34 cellular contexts compared by ENCODE assay signal in genomic region chr4:4824232-4824631, GRCh38.
"Had no signal": no experiment of that assay in that cellular context is flagged by ENCODE, and none has a peak within 500 bp of the region (broad histone marks: within the 10 kb centered on the region; RNA-seq: fewer than 3 reads in every experiment).

No MANE protein-coding gene starts in this region.

- H3K36me3 ChIP-seq: MG63 had no signal

- H3K9me3 ChIP-seq: MG63 had no signal

- H3K4me3 ChIP-seq: MG63 had no signal

- H3K27me3 ChIP-seq: MG63 had no signal

- DNase-seq: Karpas-422, Kasumi-1, MG63, MM.1S, MV-4-11, NCI-H1048, NCI-H1092, NCI-H1092 treated with DMSO at 0.1 percent for 48 hours, NCI-H1105, NCI-H1105 treated with DMSO at 0.1 percent for 48 hours, NCI-H1417, NCI-H1417 treated with DMSO at 0.1 percent for 48 hours, NCI-H1436, NCI-H1436 treated with DMSO at 0.1 percent for 48 hours, NCI-H146, NCI-H1694, NCI-H1694 treated with DMSO at 0.1 percent for 48 hours, NCI-H187, NCI-H187 treated with DMSO at 0.1 percent for 48 hours, NCI-H1930, NCI-H2029, NCI-H2029 treated with DMSO at 0.1 percent for 48 hours, NCI-H2081, NCI-H2081 treated with DMSO at 0.1 percent for 48 hours, NCI-H2107, NCI-H2171, NCI-H2171 treated with DMSO at 0.1 percent for 48 hours, NCI-H2227 treated with DMSO at 0.1 percent for 48 hours, NCI-H226, NCI-H345, NCI-H446, NCI-H446 treated with DMSO at 0.1 percent for 48 hours, NCI-H510A, NCI-H510A treated with DMSO at 0.1 percent for 48 hours had no signal
